ENCODE assay signal across 19 cellular contexts in the genomic region with DNA sequence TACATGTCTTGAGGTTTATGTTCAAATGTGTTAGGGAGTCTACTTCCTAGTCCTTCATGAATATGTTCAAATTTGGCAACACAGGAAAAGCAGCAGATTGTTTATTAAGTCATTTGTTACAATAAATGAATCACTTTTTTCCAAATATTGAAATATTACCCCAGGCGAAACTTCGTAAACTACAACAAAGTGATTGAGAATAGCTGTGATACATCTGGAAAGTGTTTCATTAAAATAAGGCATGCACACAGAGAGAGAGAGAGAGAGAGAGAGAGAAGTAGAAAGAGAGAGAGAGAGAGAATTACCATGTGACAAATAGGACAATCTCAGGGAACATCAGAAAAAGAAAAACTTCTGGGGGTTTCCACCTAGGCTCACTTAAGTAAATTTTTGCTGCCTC.
A peak's percentile ranks its signal among the peaks of the same experiment; 100 is the strongest.
DNase-seq lines count a peak whose midpoint lies in the region; ATAC-seq, FAIRE-seq and TF ChIP-seq lines count a peak whose summit lies in the region.
"Had no signal": no experiment of that assay in that cellular context is flagged by ENCODE, and none has a peak within 500 bp of the region (broad histone marks: within the 10 kb centered on the region; RNA-seq: fewer than 3 reads in every experiment).

No MANE protein-coding gene starts in this region.

- no peak overlapping the region for H3K27ac ChIP-seq in adrenal gland
- H3K27ac ChIP-seq: BLaER1, C4-2B had no signal

- 34 to 95% (median 52%) methylated on average over 2 of the region's 2 CpGs for WGBS in adrenal gland, 4 donors

- no peak for FAIRE-seq in bronchial epithelial cell (lab: Jason Lieb, UNC)
- FAIRE-seq: G401.6, GM12892, GM19239 had no signal

- no peaks in the 10 kb centered on the region for H3K9me3 ChIP-seq in adrenal gland (replicated peaks in 1 of 3)
- H3K9me3 ChIP-seq: BLaER1, Caco-2 had no signal

- no peaks in the 10 kb centered on the region for H3K4me1 ChIP-seq in adrenal gland (replicated peaks in 1 of 2)
- H3K4me1 ChIP-seq: BLaER1, Caco-2 had no signal

- intact Hi-C loops in adrenal gland (cut with DNase I): no loop called here

- TF ChIP-seq POLR2A in adrenal gland (IDR thresholded peaks at IDR 0.05): no peak

- ATAC-seq in GM19324 (IDR thresholded peaks at IDR 0.05; ENCODE audit: low FRiP score, unreplicated experiment): no peak
- ATAC-seq: CD8-positive, alpha-beta T cell; GM23338; HCT116 had no signal

- TF ChIP-seq CTCF in bronchial epithelial cell (IDR thresholded peaks at IDR 0.05; ENCODE audit: insufficient read depth, low read length, severe bottlenecking) (no peak), fibroblast of villous mesenchyme (IDR thresholded peaks at IDR 0.05; ENCODE audit: insufficient read depth, low read depth, low read length) (no peak), adrenal gland (IDR thresholded peaks at IDR 0.05) (no peak)

- H3K27me3 ChIP-seq in bronchial epithelial cell (ENCODE audit: control insufficient read depth, insufficient read depth, low read length) (no peaks in the 10 kb centered on the region), adrenal gland (no peaks in the 10 kb centered on the region)
- H3K27me3 ChIP-seq: BLaER1 had no signal

- H3K4me3 ChIP-seq in bronchial epithelial cell (ENCODE audit: low read depth, low read length) (no peak overlapping the region), fibroblast of villous mesenchyme (ENCODE audit: low read depth, low read length) (no peak overlapping the region), adrenal gland (no peak overlapping the region)
- H3K4me3 ChIP-seq: BLaER1, GM23338 had no signal

- DNase-seq in bronchial epithelial cell (ENCODE audit: low read depth) (peak; percentile 22), fibroblast of villous mesenchyme (ENCODE audit: low read depth) (peak; percentile 27), foreskin melanocyte (peak; percentile 15), adrenal gland (no peak), medulla oblongata (ENCODE audit: extremely low spot score) (no peak)
- DNase-seq: Caco-2; CD4-positive, CD25-positive, alpha-beta regulatory T cell; CD8-positive, alpha-beta T cell; DMS153; DND-41; H9 had no signal

- H3K36me3 ChIP-seq in bronchial epithelial cell (ENCODE audit: control insufficient read depth, insufficient read depth, low read length): no peaks in the 10 kb centered on the region
- H3K36me3 ChIP-seq in adrenal gland (replicated peaks in 1 of 2): no peaks in the 10 kb centered on the region
- H3K36me3 ChIP-seq: BLaER1 had no signal

Comparison
In these comparisons a context has a peak if more than half of its experiments do, and no peak if none do; other contexts are left out.
1. DNase-seq: peak in bronchial epithelial cell (single experiment), fibroblast of villous mesenchyme (single experiment) and foreskin melanocyte (single experiment); none in adrenal gland (0 of 7) and medulla oblongata (single experiment).